In genomic region chr18:55875330-55875933, GRCh38 we compare ENCODE assay signal across 22 cellular contexts.
A peak's percentile ranks its signal among the peaks of the same experiment; 100 is the strongest.
DNase-seq lines count a peak whose midpoint lies in the region; ATAC-seq and TF ChIP-seq lines count a peak whose summit lies in the region.
"Had no signal": no experiment of that assay in that cellular context is flagged by ENCODE, and none has a peak within 500 bp of the region (broad histone marks: within the 10 kb centered on the region; RNA-seq: fewer than 3 reads in every experiment).

No MANE protein-coding gene starts in this region.

- H3K27ac ChIP-seq in SK-N-SH (ENCODE audit: low read depth in 2 of 2, low read length in 1 of 2) (peak overlapping the region in 1 of 2 experiments; percentile 71; a peak in 2 of 4 replicates), temporal lobe (ENCODE audit: low read depth, low read length) (peak overlapping the region; percentile 79)
- H3K27ac ChIP-seq: SJSA1 had no signal

- H3K4me2 ChIP-seq in SK-N-SH = no peak overlapping the region

- H4K20me1 ChIP-seq in SK-N-SH (ENCODE audit: insufficient read depth) = no peaks in the 10 kb centered on the region

- POLR2A ChIA-PET in SK-N-SH (lab: Yijun Ruan, JAX) = no interaction called here

- peak; percentile 21; the same call in 1 of the 2 replicates for TF ChIP-seq RAD21 in SK-N-SH (IDR thresholded peaks at IDR 0.05; ENCODE audit: low read length)

- DNase-seq in SK-N-SH (peak; percentile 20), fibroblast of mammary gland (ENCODE audit: low read depth) (peak; percentile 37), mesothelial cell of epicardium (ENCODE audit: low spot score in 2 of 2, unreplicated experiment in 2 of 2) (no peak), NOMO-1 treated with dmso at 0.1 percent for 144 hours (lab: John Stamatoyannopoulos, UW; ENCODE audit: unreplicated experiment) (no peak), natural killer cell (no peak), MG63 (no peak)
- DNase-seq: activated CD4-positive, alpha-beta T cell treated with anti-CD3 and anti-CD28 coated beads for 48 hours; activated T-cell treated with anti-CD3 and anti-CD28 coated beads, Interleukin-2, amount 50 U/mL, for 72 hours; COR-L47; DND-41; KG1; NCI-H1930; nephron progenitor cell; NK-92 treated with Interleukin-12 subunit alpha and Interleukin-12 subunit beta, amount 100 ng/mL, for 24 hours; stimulated activated naive CD8-positive, alpha-beta T cell treated with anti-CD3 and anti-CD28 coated beads, Interleukin-15, amount 100 ng/mL, for 72 hours; T-helper 17 cell had no signal

- H3K4me3 Mint-ChIP-seq in mesothelial cell of epicardium = no peak overlapping the region
- no peak overlapping the region for H3K4me3 Mint-ChIP-seq in natural killer cell
- H3K4me3 Mint-ChIP-seq: activated naive CD8-positive, alpha-beta T cell; activated T-cell treated with anti-CD3 and anti-CD28 coated beads, Interleukin-2, amount 50 U/mL, for 72 hours; nephron progenitor cell; stimulated activated naive CD8-positive, alpha-beta T cell treated with anti-CD3 and anti-CD28 coated beads, Interleukin-15, amount 100 ng/mL, for 72 hours; T-helper 17 cell; type B pancreatic cell had no signal

- no peak overlapping the region for H3K4me3 ChIP-seq in SK-N-SH (ENCODE audit: low read depth in 2 of 2, low read length in 1 of 2)
- no peak overlapping the region for H3K4me3 ChIP-seq in fibroblast of mammary gland (ENCODE audit: control insufficient read depth, low read depth, low read length)
- no peak overlapping the region for H3K4me3 ChIP-seq in MG63
- H3K4me3 ChIP-seq: SJSA1 had no signal

- H3K4me1 ChIP-seq in SK-N-SH (ENCODE audit: control insufficient read depth in 1 of 2, insufficient read depth in 2 of 2, low read depth in 1 of 2, low read length in 1 of 2) = peaks cover 0 to 4% of the 10 kb centered on the region in 2 experiments; a peak in 2 of 4 replicates
- H3K4me1 ChIP-seq: SJSA1 had no signal

- no peaks in the 10 kb centered on the region for H3K36me3 Mint-ChIP-seq in mesothelial cell of epicardium
- H3K36me3 Mint-ChIP-seq in natural killer cell = no peaks in the 10 kb centered on the region
- H3K36me3 Mint-ChIP-seq: activated naive CD8-positive, alpha-beta T cell; type B pancreatic cell had no signal

- ATAC-seq in SK-N-SH treated with all-trans-retinoic acid at 6 μM for 48 hours = no peak
- ATAC-seq in natural killer cell = no peak
- ATAC-seq: activated T-cell treated with anti-CD3 and anti-CD28 coated beads, Interleukin-2, amount 50 U/mL, for 72 hours; Panc1; stimulated activated naive CD8-positive, alpha-beta T cell treated with anti-CD3 and anti-CD28 coated beads, Interleukin-15, amount 100 ng/mL, for 72 hours; T-helper 17 cell had no signal

- H3K36me3 ChIP-seq in SK-N-SH (replicated peaks in 1 of 2; ENCODE audit: control insufficient read depth in 1 of 2, insufficient read depth in 2 of 2, low read length in 1 of 2) (no peaks in the 10 kb centered on the region), MG63 (no peaks in the 10 kb centered on the region)
- H3K36me3 ChIP-seq: SJSA1 had no signal

- H3K79me2 ChIP-seq in SK-N-SH (ENCODE audit: insufficient read depth) = no peaks in the 10 kb centered on the region

- H3K4me1 Mint-ChIP-seq in mesothelial cell of epicardium (peaks cover 35% of the 10 kb centered on the region), natural killer cell (no peaks in the 10 kb centered on the region)
- H3K4me1 Mint-ChIP-seq: T-helper 17 cell had no signal

- intact Hi-C loops in natural killer cell (cut with micrococcal nuclease) = no loop called here

- WGBS in SK-N-SH (ENCODE audit: low lambda C conversion rate) = 79% methylated on average over 5 of the region's 5 CpGs

- H3K27me3 ChIP-seq in SK-N-SH (ENCODE audit: insufficient read depth) (no peaks in the 10 kb centered on the region), MG63 (no peaks in the 10 kb centered on the region)
- H3K27me3 ChIP-seq: SJSA1 had no signal

- H3F3A ChIP-seq in SK-N-SH (replicated peaks; ENCODE audit: insufficient read depth) = peaks cover 2% of the 10 kb centered on the region

- H2AFZ ChIP-seq in SK-N-SH (ENCODE audit: low read depth) = no peak overlapping the region

- H3K9me2 ChIP-seq in SK-N-SH = no peaks in the 10 kb centered on the region

- no peak for TF ChIP-seq EP300 in SK-N-SH (IDR thresholded peaks at IDR 0.05; ENCODE audit: borderline replicate concordance in 1 of 2, low read depth in 1 of 2, low read length in 1 of 2)

- H3K9me3 ChIP-seq in SK-N-SH (no peaks in the 10 kb centered on the region), MG63 (no peaks in the 10 kb centered on the region)
- H3K9me3 ChIP-seq: SJSA1 had no signal

- CTCF ChIA-PET in SK-N-SH (lab: Yijun Ruan, JAX) = interaction anchor here (0.7 to 1.6 kb wide), 2 partner anchors 170 to 701 kb away, joined by 3 read pairs; no protein-coding TSS in a partner anchor

- peaks cover 4% of the 10 kb centered on the region for H3K9me3 Mint-ChIP-seq in mesothelial cell of epicardium
- H3K9me3 Mint-ChIP-seq in natural killer cell = peaks cover 0 to 4% of the 10 kb centered on the region in 2 donors
- H3K9me3 Mint-ChIP-seq: activated T-cell treated with anti-CD3 and anti-CD28 coated beads, Interleukin-2, amount 50 U/mL, for 72 hours; nephron progenitor cell; type B pancreatic cell had no signal

- TF ChIP-seq CTCF in SK-N-SH (IDR thresholded peaks at IDR 0.05) = no peak
- no peak for TF ChIP-seq CTCF in fibroblast of mammary gland (conservative IDR thresholded peaks at IDR 0.05; ENCODE audit: control insufficient read depth, insufficient read depth, low read depth, low read length)
- TF ChIP-seq CTCF in mesothelial cell of epicardium (IDR thresholded peaks at IDR 0.05; ENCODE audit: unreplicated experiment) = no peak
- TF ChIP-seq CTCF in natural killer cell (IDR thresholded peaks at IDR 0.05) = no peak

- H3K9ac ChIP-seq in SK-N-SH = no peak overlapping the region

- peak overlapping the region; percentile 15 for H3K27ac Mint-ChIP-seq in mesothelial cell of epicardium
- no peak overlapping the region for H3K27ac Mint-ChIP-seq in natural killer cell
- H3K27ac Mint-ChIP-seq: activated naive CD8-positive, alpha-beta T cell; activated T-cell treated with anti-CD3 and anti-CD28 coated beads, Interleukin-2, amount 50 U/mL, for 72 hours; nephron progenitor cell; stimulated activated naive CD8-positive, alpha-beta T cell treated with anti-CD3 and anti-CD28 coated beads, Interleukin-15, amount 100 ng/mL, for 72 hours; T-helper 17 cell; type B pancreatic cell had no signal

- no peaks in the 10 kb centered on the region for H3K27me3 Mint-ChIP-seq in mesothelial cell of epicardium (ENCODE audit: low read depth)
- H3K27me3 Mint-ChIP-seq in natural killer cell (ENCODE audit: low read depth in 2 of 2) = peaks cover 0 to 7% of the 10 kb centered on the region in 2 donors
- H3K27me3 Mint-ChIP-seq: activated naive CD8-positive, alpha-beta T cell; stimulated activated naive CD8-positive, alpha-beta T cell treated with anti-CD3 and anti-CD28 coated beads, Interleukin-15, amount 100 ng/mL, for 72 hours; T-helper 17 cell; type B pancreatic cell had no signal

TF ChIP-seq in SK-N-SH, 30 proteins besides CTCF, POLR2A, EP300 and RAD21:
- TF ChIP-seq RCOR1 (IDR thresholded peaks at IDR 0.05; ENCODE audit: low read length) (peak; percentile 7; the same call in 1 of the 2 replicates), MXI1 (IDR thresholded peaks at IDR 0.05; ENCODE audit: low read depth, low read length) (no peak), FOXJ3 (CRISPR knock-in tag; IDR thresholded peaks at IDR 0.05) (no peak)

TF ChIP-seq in SK-N-SH treated with all-trans-retinoic acid at 6 μM for 48 hours, 23 proteins besides CTCF, POLR2A, EP300 and RAD21 (continues in another document):
- no peak for TF ChIP-seq TCF4 (CRISPR knock-in tag; IDR thresholded peaks at IDR 0.05; ENCODE audit: borderline replicate concordance)
- TF ChIP-seq, protein P1, sequence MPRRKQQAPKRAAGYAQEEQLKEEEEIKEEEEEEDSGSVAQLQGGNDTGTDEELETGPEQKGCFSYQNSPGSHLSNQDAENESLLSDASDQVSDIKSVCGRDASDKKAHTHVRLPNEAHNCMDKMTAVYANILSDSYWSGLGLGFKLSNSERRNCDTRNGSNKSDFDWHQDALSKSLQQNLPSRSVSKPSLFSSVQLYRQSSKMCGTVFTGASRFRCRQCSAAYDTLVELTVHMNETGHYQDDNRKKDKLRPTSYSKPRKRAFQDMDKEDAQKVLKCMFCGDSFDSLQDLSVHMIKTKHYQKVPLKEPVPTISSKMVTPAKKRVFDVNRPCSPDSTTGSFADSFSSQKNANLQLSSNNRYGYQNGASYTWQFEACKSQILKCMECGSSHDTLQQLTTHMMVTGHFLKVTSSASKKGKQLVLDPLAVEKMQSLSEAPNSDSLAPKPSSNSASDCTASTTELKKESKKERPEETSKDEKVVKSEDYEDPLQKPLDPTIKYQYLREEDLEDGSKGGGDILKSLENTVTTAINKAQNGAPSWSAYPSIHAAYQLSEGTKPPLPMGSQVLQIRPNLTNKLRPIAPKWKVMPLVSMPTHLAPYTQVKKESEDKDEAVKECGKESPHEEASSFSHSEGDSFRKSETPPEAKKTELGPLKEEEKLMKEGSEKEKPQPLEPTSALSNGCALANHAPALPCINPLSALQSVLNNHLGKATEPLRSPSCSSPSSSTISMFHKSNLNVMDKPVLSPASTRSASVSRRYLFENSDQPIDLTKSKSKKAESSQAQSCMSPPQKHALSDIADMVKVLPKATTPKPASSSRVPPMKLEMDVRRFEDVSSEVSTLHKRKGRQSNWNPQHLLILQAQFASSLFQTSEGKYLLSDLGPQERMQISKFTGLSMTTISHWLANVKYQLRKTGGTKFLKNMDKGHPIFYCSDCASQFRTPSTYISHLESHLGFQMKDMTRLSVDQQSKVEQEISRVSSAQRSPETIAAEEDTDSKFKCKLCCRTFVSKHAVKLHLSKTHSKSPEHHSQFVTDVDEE (CRISPR knock-in tag; IDR thresholded peaks at IDR 0.05) = no peak
- TF ChIP-seq GLIS3 (CRISPR knock-in tag; IDR thresholded peaks at IDR 0.05) = no peak
- TF ChIP-seq BACH2 (CRISPR knock-in tag; IDR thresholded peaks at IDR 0.05; ENCODE audit: borderline replicate concordance) = no peak
- TF ChIP-seq ZC3H10 (CRISPR knock-in tag; IDR thresholded peaks at IDR 0.05) = no peak
- TF ChIP-seq, protein P2, sequence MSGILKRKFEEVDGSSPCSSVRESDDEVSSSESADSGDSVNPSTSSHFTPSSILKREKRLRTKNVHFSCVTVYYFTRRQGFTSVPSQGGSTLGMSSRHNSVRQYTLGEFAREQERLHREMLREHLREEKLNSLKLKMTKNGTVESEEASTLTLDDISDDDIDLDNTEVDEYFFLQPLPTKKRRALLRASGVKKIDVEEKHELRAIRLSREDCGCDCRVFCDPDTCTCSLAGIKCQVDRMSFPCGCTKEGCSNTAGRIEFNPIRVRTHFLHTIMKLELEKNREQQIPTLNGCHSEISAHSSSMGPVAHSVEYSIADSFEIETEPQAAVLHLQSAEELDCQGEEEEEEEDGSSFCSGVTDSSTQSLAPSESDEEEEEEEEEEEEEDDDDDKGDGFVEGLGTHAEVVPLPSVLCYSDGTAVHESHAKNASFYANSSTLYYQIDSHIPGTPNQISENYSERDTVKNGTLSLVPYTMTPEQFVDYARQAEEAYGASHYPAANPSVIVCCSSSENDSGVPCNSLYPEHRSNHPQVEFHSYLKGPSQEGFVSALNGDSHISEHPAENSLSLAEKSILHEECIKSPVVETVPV (CRISPR knock-in tag; IDR thresholded peaks at IDR 0.05) = no peak
- TF ChIP-seq RARB (CRISPR knock-in tag; IDR thresholded peaks at IDR 0.05) = no peak
- no peak for TF ChIP-seq ISL1 (CRISPR knock-in tag; IDR thresholded peaks at IDR 0.05)
- TF ChIP-seq PPARA (CRISPR knock-in tag; IDR thresholded peaks at IDR 0.05; ENCODE audit: borderline replicate concordance) = no peak

Comparison
In these comparisons a context has a peak if more than half of its experiments do, and no peak if none do; other contexts are left out.
1. DNase-seq: peak in SK-N-SH (single experiment) and fibroblast of mammary gland (single experiment); none in mesothelial cell of epicardium (0 of 2), NOMO-1 treated with dmso at 0.1 percent for 144 hours (single experiment), natural killer cell (single experiment) and MG63 (single experiment).